Comparison of ENCODE assay signal across 29 cellular contexts in the genomic region with DNA sequence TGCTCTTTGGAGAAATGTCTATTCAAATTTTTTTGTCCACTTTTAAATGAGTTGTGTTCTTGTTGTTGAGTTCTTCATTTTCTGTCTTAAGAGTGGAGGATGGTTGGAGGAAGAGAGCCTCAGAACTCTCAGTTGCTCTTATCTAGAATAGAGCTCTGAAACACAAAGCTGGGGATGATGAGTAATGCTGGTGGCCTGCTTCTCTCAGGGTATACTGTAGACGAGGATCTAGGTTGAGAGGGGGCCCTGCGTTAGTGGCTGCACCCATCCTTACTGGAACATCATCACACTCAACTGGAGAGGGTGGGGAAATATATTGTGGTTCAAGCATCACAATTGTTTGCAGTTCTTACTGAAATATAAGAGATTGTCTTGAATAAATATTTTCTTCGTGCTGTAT. TPM values are rescaled to one million over a fixed set of nuclear protein-coding genes. Genes with fewer than 3 reads are reported as not detected.
"Had no signal": no experiment of that assay in that cellular context is flagged by ENCODE, and none has a peak within 500 bp of the region (broad histone marks: within the 10 kb centered on the region; RNA-seq: fewer than 3 reads in every experiment).

No MANE protein-coding gene starts in this region.

- H3K36me3 Mint-ChIP-seq: activated naive CD8-positive, alpha-beta T cell treated with anti-CD3 and anti-CD28 coated beads for 36 hours; brain; naive B cell; neural progenitor cell had no signal

- H3K4me3 ChIP-seq: adrenal gland, ascending aorta, esophagus muscularis mucosa, heart right ventricle, left ventricle myocardium inferior, lung, neural progenitor cell, testis, transverse colon, vagina had no signal

- H3K9me3 ChIP-seq: adrenal gland, ascending aorta, esophagus muscularis mucosa, heart right ventricle, left ventricle myocardium inferior, testis, transverse colon, vagina had no signal

- FAIRE-seq: islet of Langerhans had no signal

- H3K27me3 ChIP-seq: ascending aorta, testis, vagina had no signal

- H3K27ac Mint-ChIP-seq: activated naive CD4-positive, alpha-beta T cell treated with anti-CD3 and anti-CD28 coated beads for 36 hours; activated naive CD8-positive, alpha-beta T cell treated with anti-CD3 and anti-CD28 coated beads for 36 hours; activated T-cell treated with anti-CD3 and anti-CD28 coated beads, Interleukin-2, amount 50 U/mL, for 72 hours; brain; dendritic cell treated with granulocyte-macrophage colony-stimulating factor and Interleukin-4, amounts not matched to agents 40 ng/mL and 50 ng/mL, for 4 days; naive B cell; neural progenitor cell; T-helper 17 cell had no signal

- H3K4me1 ChIP-seq: foreskin keratinocyte had no signal

- H3K4me2 ChIP-seq: neural progenitor cell had no signal

- H3K27ac ChIP-seq: adrenal gland, ascending aorta, esophagus muscularis mucosa, foreskin keratinocyte, heart right ventricle, left ventricle myocardium inferior, neural progenitor cell, testis, transverse colon, vagina had no signal

- ATAC-seq: activated T-cell treated with anti-CD3 and anti-CD28 coated beads, Interleukin-2, amount 50 U/mL, for 72 hours; foreskin keratinocyte; heart right ventricle; right cardiac atrium; stimulated activated naive CD8-positive, alpha-beta T cell treated with anti-CD3 and anti-CD28 coated beads, Interleukin-15, Interleukin-2, amounts not matched to agents 100 U/mL and 50 U/mL, for 24 hours; T-helper 17 cell had no signal

- DNase-seq: activated CD4-positive, alpha-beta T cell treated with anti-CD3 and anti-CD28 coated beads, Interleukin-2, amount 50 U/mL, for 1 hour; activated naive CD4-positive, alpha-beta T cell treated with anti-CD3 and anti-CD28 coated beads for 36 hours; activated naive CD8-positive, alpha-beta T cell treated with anti-CD3 and anti-CD28 coated beads for 36 hours; activated T-cell treated with anti-CD3 and anti-CD28 coated beads for 4 hours; activated T-cell treated with anti-CD3 and anti-CD28 coated beads, Interleukin-2, amount 50 U/mL, for 72 hours; adrenal gland; caudate nucleus; foreskin keratinocyte; heart right ventricle; left ventricle myocardium inferior; naive B cell; occipital lobe; posterior cingulate gyrus; right cardiac atrium; stimulated activated CD4-positive, alpha-beta T cell treated with anti-CD3 and anti-CD28 coated beads, Interleukin-2, amount 100 ng/mL, for 48 hours; stimulated activated naive CD8-positive, alpha-beta T cell treated with anti-CD3 and anti-CD28 coated beads, Interleukin-15, Interleukin-2, amounts not matched to agents 100 U/mL and 50 U/mL, for 24 hours; T-helper 17 cell; T1000; testis; transverse colon had no signal

- H3K4me3 Mint-ChIP-seq: activated naive CD4-positive, alpha-beta T cell treated with anti-CD3 and anti-CD28 coated beads for 36 hours; activated naive CD8-positive, alpha-beta T cell treated with anti-CD3 and anti-CD28 coated beads for 36 hours; activated T-cell treated with anti-CD3 and anti-CD28 coated beads, Interleukin-2, amount 50 U/mL, for 72 hours; brain; dendritic cell treated with granulocyte-macrophage colony-stimulating factor and Interleukin-4, amounts not matched to agents 40 ng/mL and 50 ng/mL, for 4 days; naive B cell; neural progenitor cell; T-helper 17 cell had no signal

- H3K9ac ChIP-seq: neural progenitor cell had no signal

- H3K36me3 ChIP-seq: adrenal gland, ascending aorta, esophagus muscularis mucosa, heart right ventricle, left ventricle myocardium inferior, neural progenitor cell, transverse colon, vagina had no signal

- H3K9me3 Mint-ChIP-seq: activated naive CD4-positive, alpha-beta T cell treated with anti-CD3 and anti-CD28 coated beads for 36 hours; activated naive CD8-positive, alpha-beta T cell treated with anti-CD3 and anti-CD28 coated beads for 36 hours; activated T-cell treated with anti-CD3 and anti-CD28 coated beads, Interleukin-2, amount 50 U/mL, for 72 hours; dendritic cell treated with granulocyte-macrophage colony-stimulating factor and Interleukin-4, amounts not matched to agents 40 ng/mL and 50 ng/mL, for 4 days; naive B cell; neural progenitor cell had no signal

RNA-seq across cellular contexts. Expression of a gene that starts 1.8 kb away (rescaled TPM):
- total RNA-seq: activated naive CD4-positive, alpha-beta T cell treated with anti-CD3 and anti-CD28 coated beads for 36 hours; activated naive CD8-positive, alpha-beta T cell treated with anti-CD3 and anti-CD28 coated beads for 36 hours; activated T-cell treated with anti-CD3 and anti-CD28 coated beads, Interleukin-2, amount 50 U/mL, for 72 hours; ascending aorta; foreskin keratinocyte; glomerular endothelial cell; testis had no signal
